8 cellular contexts compared by ENCODE assay signal in the genomic region with DNA sequence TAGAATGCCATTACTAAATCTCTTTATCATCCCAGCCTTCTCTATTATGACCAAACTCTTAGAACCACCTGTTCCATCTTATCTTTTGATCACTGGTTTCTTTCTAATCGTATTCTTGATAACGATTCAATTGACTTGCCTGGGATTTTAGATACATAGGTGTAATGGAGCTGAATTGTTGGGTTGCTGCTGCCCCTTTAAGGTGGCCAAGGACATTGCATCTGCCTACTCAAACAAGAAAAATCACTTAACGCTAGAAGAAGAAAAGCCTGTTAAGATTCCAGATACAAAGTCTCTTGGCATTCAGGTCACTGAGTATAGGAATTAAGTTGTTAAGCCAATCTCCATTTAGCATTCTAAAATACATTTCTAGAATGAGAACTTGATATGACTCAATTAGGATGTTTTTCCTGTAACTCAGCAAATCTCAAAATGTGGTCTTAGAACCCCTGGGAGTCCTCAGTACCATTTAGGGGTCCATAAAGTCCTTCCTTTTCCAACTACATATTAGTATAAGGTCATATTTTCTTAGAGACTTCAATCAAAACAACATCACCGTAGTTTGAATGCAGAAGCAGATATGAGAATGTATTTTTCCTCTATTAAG. TPM values are rescaled to one million over a fixed set of nuclear protein-coding genes. Genes with fewer than 3 reads are reported as not detected.
A peak's percentile ranks its signal among the peaks of the same experiment; 100 is the strongest.
DNase-seq lines count a peak whose midpoint lies in the region; ATAC-seq and TF ChIP-seq lines count a peak whose summit lies in the region.

No MANE protein-coding gene starts in this region.

- DNase-seq in SKM-1 treated with dmso at 0.1 percent for 144 hours (lab: John Stamatoyannopoulos, UW; ENCODE audit: unreplicated experiment) (peak; percentile 17), SKM-1 (lab: John Stamatoyannopoulos, UW; ENCODE audit: unreplicated experiment) (no peak), LHCN-M2 (ENCODE audit: low read depth) (peak; percentile 50), SK-N-DZ (ENCODE audit: low spot score) (peak; percentile 52), fibroblast of pulmonary artery (ENCODE audit: low read depth) (peak; percentile 77), non-pigmented ciliary epithelial cell (ENCODE audit: low read depth) (peak; percentile 19)
- no peak for DNase-seq in stimulated activated CD4-positive, alpha-beta T cell treated with anti-CD3 and anti-CD28 coated beads, Interleukin-4, amount 100 ng/mL, for 1 hour

- peak; percentile 71 for TF ChIP-seq CTCF in fibroblast of pulmonary artery (IDR thresholded peaks at IDR 0.05; ENCODE audit: low read length, missing control alignments)

- H3K4me3 ChIP-seq in fibroblast of pulmonary artery (replicated peaks; ENCODE audit: low read depth, low read length): no peak overlapping the region

- ATAC-seq in GM19397 (IDR thresholded peaks at IDR 0.05; ENCODE audit: unreplicated experiment): no peak

RNA-seq across cellular contexts. Expression of a gene that starts 12.4 kb away (rescaled TPM):
- 17.1 and 29.7 TPM in 2 replicates for total RNA-seq in LHCN-M2 (2014; rRNA removed)
- polyA plus RNA-seq in LHCN-M2 (2012): 60.8 TPM
- polyA plus RNA-seq in SK-N-DZ (2014; cell fraction: cytosol; rRNA removed): not detected in 2 replicates
- 0.15 and 0.55 TPM in 2 replicates for polyA plus RNA-seq in SK-N-DZ (2014; cell fraction: nucleus; rRNA removed)

Comparison
In these comparisons a context has a peak if more than half of its experiments do, and no peak if none do; other contexts are left out.
1. DNase-seq: peak in SKM-1 treated with dmso at 0.1 percent for 144 hours (single experiment), LHCN-M2 (single experiment), SK-N-DZ (single experiment), fibroblast of pulmonary artery (single experiment) and non-pigmented ciliary epithelial cell (single experiment); none in SKM-1 (single experiment) and stimulated activated CD4-positive, alpha-beta T cell treated with anti-CD3 and anti-CD28 coated beads, Interleukin-4, amount 100 ng/mL, for 1 hour (single experiment).